40 cellular contexts compared by ENCODE assay signal in genomic region chr1:247627951-247628350, GRCh38. TPM values are rescaled to one million over a fixed set of nuclear protein-coding genes. Genes with fewer than 3 reads are reported as not detected.
"Had no signal": no experiment of that assay in that cellular context is flagged by ENCODE, and none has a peak within 500 bp of the region (broad histone marks: within the 10 kb centered on the region; RNA-seq: fewer than 3 reads in every experiment).

No MANE protein-coding gene starts in this region.

- H3K36me3 ChIP-seq: ascending aorta, cardiac muscle cell had no signal

- H3K27me3 Mint-ChIP-seq: activated CD4-positive, alpha-beta memory T cell treated with anti-CD3 and anti-CD28 coated beads, Interleukin-2, amount 10 ng/mL, durations not matched to agents 7 days and 5 days; activated CD4-positive, alpha-beta T cell treated with anti-CD3 and anti-CD28 coated beads, Interleukin-2, amount 10 ng/mL, durations not matched to agents 7 days and 5 days; activated CD8-positive, alpha-beta memory T cell treated with anti-CD3 and anti-CD28 coated beads, Interleukin-2, amount 10 ng/mL, durations not matched to agents 7 days and 5 days; activated naive CD4-positive, alpha-beta T cell treated with anti-CD3 and anti-CD28 coated beads, Interleukin-2, amount 10 ng/mL, durations not matched to agents 7 days and 5 days; activated T-cell treated with anti-CD3 and anti-CD28 coated beads, Interleukin-2, amount 50 U/mL, for 24 hours; central memory CD8-positive, alpha-beta T cell had no signal

- H3K4me3 Mint-ChIP-seq: activated CD4-positive, alpha-beta memory T cell treated with anti-CD3 and anti-CD28 coated beads, Interleukin-2, amount 10 ng/mL, durations not matched to agents 7 days and 5 days; activated CD4-positive, alpha-beta T cell treated with anti-CD3 and anti-CD28 coated beads for 36 hours; activated CD4-positive, alpha-beta T cell treated with anti-CD3 and anti-CD28 coated beads, Interleukin-2, amount 10 ng/mL, durations not matched to agents 7 days and 5 days; activated CD8-positive, alpha-beta memory T cell treated with anti-CD3 and anti-CD28 coated beads, Interleukin-2, amount 10 ng/mL, durations not matched to agents 7 days and 5 days; activated CD8-positive, alpha-beta T cell treated with anti-CD3 and anti-CD28 coated beads, Interleukin-2, amount 10 ng/mL, durations not matched to agents 7 days and 5 days; activated naive CD4-positive, alpha-beta T cell treated with anti-CD3 and anti-CD28 coated beads, Interleukin-2, amount 10 ng/mL, durations not matched to agents 7 days and 5 days; activated naive CD4-positive, alpha-beta T cell treated with anti-CD3 and anti-CD28 coated beads, Interleukin-2, amount 50 U/mL, for 24 hours; activated naive CD8-positive, alpha-beta T cell; activated naive CD8-positive, alpha-beta T cell treated with anti-CD3 and anti-CD28 coated beads, Interleukin-2, amount 10 ng/mL, durations not matched to agents 7 days and 5 days; activated naive CD8-positive, alpha-beta T cell treated with anti-CD3 and anti-CD28 coated beads, Interleukin-2, amount 50 U/mL, for 24 hours; activated T-cell treated with anti-CD3 and anti-CD28 coated beads, Interleukin-2, amount 50 U/mL, for 24 hours; brain; central memory CD8-positive, alpha-beta T cell; T-helper 1 cell treated with Interleukin-12 subunit alpha and Interleukin-12 subunit beta and Interleukin-4 antibody, amounts not matched to agents 30 μg/mL and 1 μg/mL, for 36 hours; T-helper 2 cell treated with Interferon-gamma antibody and Interleukin-4, amounts not matched to agents 5 μg/mL and 100 μg/mL, for 36 hours had no signal

- H3K36me3 Mint-ChIP-seq: activated CD8-positive, alpha-beta memory T cell treated with anti-CD3 and anti-CD28 coated beads, Interleukin-2, amount 10 ng/mL, durations not matched to agents 7 days and 5 days; activated naive CD4-positive, alpha-beta T cell treated with anti-CD3 and anti-CD28 coated beads, Interleukin-2, amount 10 ng/mL, durations not matched to agents 7 days and 5 days; activated naive CD4-positive, alpha-beta T cell treated with anti-CD3 and anti-CD28 coated beads, Interleukin-2, amount 50 U/mL, for 24 hours; activated naive CD8-positive, alpha-beta T cell; activated naive CD8-positive, alpha-beta T cell treated with anti-CD3 and anti-CD28 coated beads, Interleukin-2, amount 10 ng/mL, durations not matched to agents 7 days and 5 days; brain had no signal

- DNase-seq: activated CD4-positive, alpha-beta memory T cell treated with anti-CD3 and anti-CD28 coated beads, Interleukin-2, amount 10 ng/mL, durations not matched to agents 7 days and 5 days; activated CD4-positive, alpha-beta T cell treated with anti-CD3 and anti-CD28 coated beads for 1 hour; activated CD4-positive, alpha-beta T cell treated with anti-CD3 and anti-CD28 coated beads for 36 hours; activated CD4-positive, alpha-beta T cell treated with anti-CD3 and anti-CD28 coated beads for 48 hours; activated CD4-positive, alpha-beta T cell treated with anti-CD3 and anti-CD28 coated beads, Interleukin-2, amount 10 ng/mL, durations not matched to agents 7 days and 5 days; activated CD4-positive, alpha-beta T cell treated with anti-CD3 and anti-CD28 coated beads, Interleukin-2, amount 50 U/mL, for 48 hours; activated CD4-positive, CD25-positive, alpha-beta regulatory T cell; activated CD8-positive, alpha-beta memory T cell treated with anti-CD3 and anti-CD28 coated beads for 24 hours; activated CD8-positive, alpha-beta memory T cell treated with anti-CD3 and anti-CD28 coated beads, Interleukin-2, amount 10 ng/mL, durations not matched to agents 7 days and 5 days; activated CD8-positive, alpha-beta memory T cell treated with anti-CD3 and anti-CD28 coated beads, Interleukin-2, amount 50 U/mL, for 48 hours; activated CD8-positive, alpha-beta T cell treated with anti-CD3 and anti-CD28 coated beads, Interleukin-2, amount 10 ng/mL, durations not matched to agents 7 days and 5 days; activated effector memory CD4-positive, alpha-beta T cell treated with Interleukin-2 at 50 U/mL for 16 hours; activated gamma-delta T cell; activated naive CD4-positive, alpha-beta T cell treated with anti-CD3 and anti-CD28 coated beads, Interleukin-2, amount 10 ng/mL, durations not matched to agents 7 days and 5 days; activated naive CD4-positive, alpha-beta T cell treated with Interleukin-2 at 50 U/mL for 16 hours; activated naive CD8-positive, alpha-beta T cell treated with anti-CD3 and anti-CD28 coated beads, Interleukin-2, amount 10 ng/mL, durations not matched to agents 7 days and 5 days; activated naive CD8-positive, alpha-beta T cell treated with anti-CD3 and anti-CD28 coated beads, Interleukin-2, amount 50 U/mL, for 24 hours; activated T-cell treated with anti-CD3 and anti-CD28 coated beads, Interleukin-2, amount 50 U/mL, for 24 hours; activated T-cell treated with anti-CD3 and anti-CD28 coated beads, Interleukin-2, amount 50 U/mL, for 48 hours; amygdala; anterior cingulate cortex; caudate nucleus; cerebellar nuclear complex; T-helper 1 cell; T-helper 2 cell; T-helper 9 cell had no signal

- H3K4me1 ChIP-seq: ascending aorta had no signal

- H3K4me1 Mint-ChIP-seq: activated CD4-positive, alpha-beta memory T cell treated with anti-CD3 and anti-CD28 coated beads, Interleukin-2, amount 10 ng/mL, durations not matched to agents 7 days and 5 days; activated CD4-positive, alpha-beta T cell treated with anti-CD3 and anti-CD28 coated beads for 36 hours; activated CD4-positive, alpha-beta T cell treated with anti-CD3 and anti-CD28 coated beads, Interleukin-2, amount 10 ng/mL, durations not matched to agents 7 days and 5 days; activated CD8-positive, alpha-beta memory T cell treated with anti-CD3 and anti-CD28 coated beads, Interleukin-2, amount 10 ng/mL, durations not matched to agents 7 days and 5 days; activated naive CD4-positive, alpha-beta T cell treated with anti-CD3 and anti-CD28 coated beads, Interleukin-2, amount 10 ng/mL, durations not matched to agents 7 days and 5 days; activated naive CD4-positive, alpha-beta T cell treated with anti-CD3 and anti-CD28 coated beads, Interleukin-2, amount 50 U/mL, for 24 hours; activated naive CD8-positive, alpha-beta T cell treated with anti-CD3 and anti-CD28 coated beads, Interleukin-2, amount 10 ng/mL, durations not matched to agents 7 days and 5 days; activated naive CD8-positive, alpha-beta T cell treated with anti-CD3 and anti-CD28 coated beads, Interleukin-2, amount 50 U/mL, for 24 hours; brain; central memory CD8-positive, alpha-beta T cell had no signal

- H3K27me3 ChIP-seq: ascending aorta, cardiac muscle cell had no signal

- ATAC-seq: activated CD4-positive, alpha-beta T cell treated with anti-CD3 and anti-CD28 coated beads for 36 hours; activated CD4-positive, CD25-positive, alpha-beta regulatory T cell treated with anti-CD3 and anti-CD28 coated beads, Interleukin-2, amount 50 U/mL, for 24 hours; activated CD8-positive, alpha-beta memory T cell treated with anti-CD3 and anti-CD28 coated beads, Interleukin-2, amount 10 ng/mL, durations not matched to agents 7 days and 5 days; activated CD8-positive, alpha-beta T cell treated with anti-CD3 and anti-CD28 coated beads, Interleukin-2, amount 10 ng/mL, durations not matched to agents 7 days and 5 days; activated naive CD8-positive, alpha-beta T cell treated with anti-CD3 and anti-CD28 coated beads, Interleukin-2, amount 50 U/mL, for 24 hours had no signal

- H3K4me3 ChIP-seq: ascending aorta, cardiac muscle cell had no signal

- H3K9me3 Mint-ChIP-seq: activated CD4-positive, alpha-beta memory T cell treated with anti-CD3 and anti-CD28 coated beads, Interleukin-2, amount 10 ng/mL, durations not matched to agents 7 days and 5 days; activated naive CD4-positive, alpha-beta T cell treated with anti-CD3 and anti-CD28 coated beads, Interleukin-2, amount 10 ng/mL, durations not matched to agents 7 days and 5 days; activated naive CD4-positive, alpha-beta T cell treated with anti-CD3 and anti-CD28 coated beads, Interleukin-2, amount 50 U/mL, for 24 hours; activated naive CD8-positive, alpha-beta T cell treated with anti-CD3 and anti-CD28 coated beads, Interleukin-2, amount 10 ng/mL, durations not matched to agents 7 days and 5 days; activated naive CD8-positive, alpha-beta T cell treated with anti-CD3 and anti-CD28 coated beads, Interleukin-2, amount 50 U/mL, for 24 hours; activated T-helper 2 cell treated with anti-CD3 and anti-CD28 coated beads, Interferon-gamma antibody, Interleukin-2, Interleukin-4, amounts not matched to agents 10 μg/mL and 5 μg/mL and 100 μg/mL, durations not matched to agents 14 hours and 24 hours and 36 hours; T-helper 1 cell treated with Interleukin-12 subunit alpha and Interleukin-12 subunit beta and Interleukin-4 antibody, amounts not matched to agents 30 μg/mL and 1 μg/mL, for 36 hours; T-helper 2 cell treated with Interferon-gamma antibody and Interleukin-4, amounts not matched to agents 5 μg/mL and 100 μg/mL, for 36 hours had no signal

- H3K27ac ChIP-seq: ascending aorta, cardiac muscle cell, VCaP had no signal

- H3K9me3 ChIP-seq: ascending aorta had no signal

- H3K27ac Mint-ChIP-seq: activated CD4-positive, alpha-beta memory T cell treated with anti-CD3 and anti-CD28 coated beads, Interleukin-2, amount 10 ng/mL, durations not matched to agents 7 days and 5 days; activated CD4-positive, alpha-beta T cell treated with anti-CD3 and anti-CD28 coated beads for 36 hours; activated CD4-positive, alpha-beta T cell treated with anti-CD3 and anti-CD28 coated beads, Interleukin-2, amount 10 ng/mL, durations not matched to agents 7 days and 5 days; activated CD8-positive, alpha-beta memory T cell treated with anti-CD3 and anti-CD28 coated beads, Interleukin-2, amount 10 ng/mL, durations not matched to agents 7 days and 5 days; activated CD8-positive, alpha-beta T cell treated with anti-CD3 and anti-CD28 coated beads, Interleukin-2, amount 10 ng/mL, durations not matched to agents 7 days and 5 days; activated naive CD4-positive, alpha-beta T cell treated with anti-CD3 and anti-CD28 coated beads, Interleukin-2, amount 10 ng/mL, durations not matched to agents 7 days and 5 days; activated naive CD4-positive, alpha-beta T cell treated with anti-CD3 and anti-CD28 coated beads, Interleukin-2, amount 50 U/mL, for 24 hours; activated naive CD8-positive, alpha-beta T cell; activated naive CD8-positive, alpha-beta T cell treated with anti-CD3 and anti-CD28 coated beads, Interleukin-2, amount 10 ng/mL, durations not matched to agents 7 days and 5 days; activated naive CD8-positive, alpha-beta T cell treated with anti-CD3 and anti-CD28 coated beads, Interleukin-2, amount 50 U/mL, for 24 hours; activated T-cell treated with anti-CD3 and anti-CD28 coated beads, Interleukin-2, amount 50 U/mL, for 24 hours; activated T-helper 2 cell treated with anti-CD3 and anti-CD28 coated beads, Interferon-gamma antibody, Interleukin-2, Interleukin-4, amounts not matched to agents 10 μg/mL and 5 μg/mL and 100 μg/mL, durations not matched to agents 14 hours and 24 hours and 36 hours; brain; T-helper 1 cell treated with Interleukin-12 subunit alpha and Interleukin-12 subunit beta and Interleukin-4 antibody, amounts not matched to agents 30 μg/mL and 1 μg/mL, for 36 hours; T-helper 2 cell treated with Interferon-gamma antibody and Interleukin-4, amounts not matched to agents 5 μg/mL and 100 μg/mL, for 36 hours had no signal

RNA-seq across cellular contexts. Expression of gene OR2G3, which starts 22.6 kb away (rescaled TPM):
- total RNA-seq: activated CD4-positive, alpha-beta memory T cell treated with anti-CD3 and anti-CD28 coated beads, Interleukin-2, amount 10 ng/mL, durations not matched to agents 7 days and 5 days; activated CD4-positive, alpha-beta T cell treated with anti-CD3 and anti-CD28 coated beads for 36 hours; activated CD4-positive, alpha-beta T cell treated with anti-CD3 and anti-CD28 coated beads, Interleukin-2, amount 10 ng/mL, durations not matched to agents 7 days and 5 days; activated CD8-positive, alpha-beta memory T cell treated with anti-CD3 and anti-CD28 coated beads, Interleukin-2, amount 10 ng/mL, durations not matched to agents 7 days and 5 days; activated CD8-positive, alpha-beta T cell treated with anti-CD3 and anti-CD28 coated beads, Interleukin-2, amount 10 ng/mL, durations not matched to agents 7 days and 5 days; activated naive CD8-positive, alpha-beta T cell treated with anti-CD3 and anti-CD28 coated beads, Interleukin-2, amount 10 ng/mL, durations not matched to agents 7 days and 5 days; activated T-helper 2 cell treated with anti-CD3 and anti-CD28 coated beads, Interferon-gamma antibody, Interleukin-2, Interleukin-4, amounts not matched to agents 10 μg/mL and 5 μg/mL and 100 μg/mL, durations not matched to agents 14 hours and 24 hours and 36 hours; ascending aorta; bronchial epithelial cell; cardiac muscle cell; chondrocyte had no signal
- polyA plus RNA-seq: adipose tissue, cardiac muscle cell had no signal

RNA-seq across cellular contexts. Expression of gene OR2G2, which starts 39.8 kb away (rescaled TPM):
- total RNA-seq: activated CD4-positive, alpha-beta memory T cell treated with anti-CD3 and anti-CD28 coated beads, Interleukin-2, amount 10 ng/mL, durations not matched to agents 7 days and 5 days; activated CD4-positive, alpha-beta T cell treated with anti-CD3 and anti-CD28 coated beads for 36 hours; activated CD4-positive, alpha-beta T cell treated with anti-CD3 and anti-CD28 coated beads, Interleukin-2, amount 10 ng/mL, durations not matched to agents 7 days and 5 days; activated CD8-positive, alpha-beta memory T cell treated with anti-CD3 and anti-CD28 coated beads, Interleukin-2, amount 10 ng/mL, durations not matched to agents 7 days and 5 days; activated CD8-positive, alpha-beta T cell treated with anti-CD3 and anti-CD28 coated beads, Interleukin-2, amount 10 ng/mL, durations not matched to agents 7 days and 5 days; activated naive CD8-positive, alpha-beta T cell treated with anti-CD3 and anti-CD28 coated beads, Interleukin-2, amount 10 ng/mL, durations not matched to agents 7 days and 5 days; activated T-helper 2 cell treated with anti-CD3 and anti-CD28 coated beads, Interferon-gamma antibody, Interleukin-2, Interleukin-4, amounts not matched to agents 10 μg/mL and 5 μg/mL and 100 μg/mL, durations not matched to agents 14 hours and 24 hours and 36 hours; ascending aorta; bronchial epithelial cell; cardiac muscle cell; chondrocyte had no signal
- polyA plus RNA-seq: adipose tissue, cardiac muscle cell had no signal

RNA-seq across cellular contexts. Expression of gene OR13G1, which starts 51.6 kb away (rescaled TPM):
- total RNA-seq: activated CD4-positive, alpha-beta memory T cell treated with anti-CD3 and anti-CD28 coated beads, Interleukin-2, amount 10 ng/mL, durations not matched to agents 7 days and 5 days; activated CD4-positive, alpha-beta T cell treated with anti-CD3 and anti-CD28 coated beads for 36 hours; activated CD4-positive, alpha-beta T cell treated with anti-CD3 and anti-CD28 coated beads, Interleukin-2, amount 10 ng/mL, durations not matched to agents 7 days and 5 days; activated CD8-positive, alpha-beta memory T cell treated with anti-CD3 and anti-CD28 coated beads, Interleukin-2, amount 10 ng/mL, durations not matched to agents 7 days and 5 days; activated CD8-positive, alpha-beta T cell treated with anti-CD3 and anti-CD28 coated beads, Interleukin-2, amount 10 ng/mL, durations not matched to agents 7 days and 5 days; activated naive CD8-positive, alpha-beta T cell treated with anti-CD3 and anti-CD28 coated beads, Interleukin-2, amount 10 ng/mL, durations not matched to agents 7 days and 5 days; activated T-helper 2 cell treated with anti-CD3 and anti-CD28 coated beads, Interferon-gamma antibody, Interleukin-2, Interleukin-4, amounts not matched to agents 10 μg/mL and 5 μg/mL and 100 μg/mL, durations not matched to agents 14 hours and 24 hours and 36 hours; ascending aorta; bronchial epithelial cell; cardiac muscle cell; chondrocyte had no signal
- polyA plus RNA-seq: adipose tissue, cardiac muscle cell had no signal
